In the genomic region with DNA sequence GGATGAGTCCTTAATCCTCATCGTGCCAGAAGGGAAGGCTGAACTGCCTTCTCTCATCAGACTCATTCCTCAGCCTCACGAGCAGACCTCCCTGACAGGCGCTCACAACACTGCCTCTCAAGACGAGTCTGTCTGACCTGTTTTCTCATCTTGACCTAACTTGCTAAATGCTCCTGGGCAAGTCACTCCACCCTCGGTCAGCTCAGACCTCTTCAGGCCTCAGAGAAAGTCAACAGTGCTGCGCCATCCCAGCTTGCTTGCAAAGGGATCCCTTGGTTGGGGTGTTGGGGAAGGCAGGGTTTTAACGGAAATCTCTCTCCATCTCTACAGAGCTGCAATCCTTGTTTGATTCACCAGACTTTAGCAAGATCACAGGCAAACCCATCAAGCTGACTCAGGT, we compare ENCODE assay signal across 14 cellular contexts. TPM values are rescaled to one million over a fixed set of nuclear protein-coding genes. Genes with fewer than 3 reads are reported as not detected.
"Had no signal": no experiment of that assay in that cellular context is flagged by ENCODE, and none has a peak within 500 bp of the region (broad histone marks: within the 10 kb centered on the region; RNA-seq: fewer than 3 reads in every experiment).

No MANE protein-coding gene starts in this region.

- H3K27ac ChIP-seq: prostate gland, uterus had no signal

- H3K4me1 ChIP-seq: uterus had no signal

- H3K27ac Mint-ChIP-seq: activated B cell treated with CpG ODN at 0.5 μM for 24 hours; activated T-helper 17 cell treated with anti-CD3 and anti-CD28 coated beads, Interleukin-2, amount 50 U/mL, for 72 hours had no signal

- DNase-seq: activated B cell treated with CpG ODN at 0.5 μM for 24 hours; activated CD4-positive, alpha-beta T cell treated with anti-CD3 and anti-CD28 coated beads for 48 hours; activated naive CD4-positive, alpha-beta T cell treated with Interleukin-2 at 50 U/mL for 16 hours; erythroblast; mammary epithelial cell; naive thymus-derived CD8-positive, alpha-beta T cell; nucleus accumbens; spleen; uterus had no signal

- H3K4me1 Mint-ChIP-seq: activated T-helper 17 cell treated with anti-CD3 and anti-CD28 coated beads, Interleukin-2, amount 50 U/mL, for 72 hours had no signal

- H3K9me3 Mint-ChIP-seq: activated B cell treated with CpG ODN at 0.5 μM for 24 hours; activated T-helper 17 cell treated with anti-CD3 and anti-CD28 coated beads, Interleukin-2, amount 50 U/mL, for 72 hours; naive thymus-derived CD8-positive, alpha-beta T cell had no signal

- ATAC-seq: activated T-helper 17 cell treated with anti-CD3 and anti-CD28 coated beads, Interleukin-2, amount 50 U/mL, for 72 hours; naive thymus-derived CD8-positive, alpha-beta T cell; sciatic nerve had no signal

- H3K36me3 ChIP-seq: uterus had no signal

- H3K4me3 Mint-ChIP-seq: activated B cell treated with CpG ODN at 0.5 μM for 24 hours; activated T-helper 17 cell treated with anti-CD3 and anti-CD28 coated beads, Interleukin-2, amount 50 U/mL, for 72 hours; naive thymus-derived CD8-positive, alpha-beta T cell had no signal

- H3K9me3 ChIP-seq: prostate gland, spleen, tibial nerve, uterus had no signal

- H3K27me3 Mint-ChIP-seq: activated B cell treated with CpG ODN at 0.5 μM for 24 hours; activated T-helper 17 cell treated with anti-CD3 and anti-CD28 coated beads, Interleukin-2, amount 50 U/mL, for 72 hours; naive thymus-derived CD8-positive, alpha-beta T cell had no signal

- H3K4me3 ChIP-seq: prostate gland, spleen, tibial nerve, uterus had no signal

- H3K27me3 ChIP-seq: spleen, tibial nerve, uterus had no signal

RNA-seq across cellular contexts. Expression of a gene that starts 15.0 kb away (rescaled TPM):
- total RNA-seq: activated T-helper 17 cell treated with anti-CD3 and anti-CD28 coated beads, Interleukin-2, amount 50 U/mL, for 72 hours; dermis microvascular lymphatic vessel endothelial cell had no signal
